Comparison of ENCODE assay signal across 1 cellular context in genomic region chr12:106819991-106820390, GRCh38.
TF ChIP-seq lines count a peak whose summit lies in the region.

No MANE protein-coding gene starts in this region.

TF ChIP-seq in GM12878, 131 proteins besides CTCF, POLR2A, EP300 and RAD21:
- TF ChIP-seq RAD51 (IDR thresholded peaks at IDR 0.05) (no peak), MTA2 (IDR thresholded peaks at IDR 0.05; ENCODE audit: low read depth) (peak; percentile 73), IKZF2 (IDR thresholded peaks at IDR 0.05) (no peak), MEF2B (IDR thresholded peaks at IDR 0.05; ENCODE audit: partially characterized antibody, poor library complexity, severe bottlenecking) (peak; percentile 56), SREBF2 (IDR thresholded peaks at IDR 0.05; ENCODE audit: low read length) (no peak), PML (IDR thresholded peaks at IDR 0.05; ENCODE audit: low read length) (no peak), SUZ12 (IDR thresholded peaks at IDR 0.05; ENCODE audit: unreplicated experiment) (no peak), RCOR1 (conservative IDR thresholded peaks at IDR 0.05; ENCODE audit: low read depth, low read length) (no peak), HDAC2 (IDR thresholded peaks at IDR 0.05) (no peak), SRF (IDR thresholded peaks at IDR 0.05; ENCODE audit: low read depth in 2 of 2, low read length in 2 of 2) (no peak), HDAC6 (IDR thresholded peaks at IDR 0.05; ENCODE audit: unreplicated experiment) (no peak), IRF4 (IDR thresholded peaks at IDR 0.05; ENCODE audit: low read depth, low read length) (no peak), PKNOX1 (IDR thresholded peaks at IDR 0.05) (no peak)
